Comparison of ENCODE assay signal across 2 cellular contexts in the genomic region with DNA sequence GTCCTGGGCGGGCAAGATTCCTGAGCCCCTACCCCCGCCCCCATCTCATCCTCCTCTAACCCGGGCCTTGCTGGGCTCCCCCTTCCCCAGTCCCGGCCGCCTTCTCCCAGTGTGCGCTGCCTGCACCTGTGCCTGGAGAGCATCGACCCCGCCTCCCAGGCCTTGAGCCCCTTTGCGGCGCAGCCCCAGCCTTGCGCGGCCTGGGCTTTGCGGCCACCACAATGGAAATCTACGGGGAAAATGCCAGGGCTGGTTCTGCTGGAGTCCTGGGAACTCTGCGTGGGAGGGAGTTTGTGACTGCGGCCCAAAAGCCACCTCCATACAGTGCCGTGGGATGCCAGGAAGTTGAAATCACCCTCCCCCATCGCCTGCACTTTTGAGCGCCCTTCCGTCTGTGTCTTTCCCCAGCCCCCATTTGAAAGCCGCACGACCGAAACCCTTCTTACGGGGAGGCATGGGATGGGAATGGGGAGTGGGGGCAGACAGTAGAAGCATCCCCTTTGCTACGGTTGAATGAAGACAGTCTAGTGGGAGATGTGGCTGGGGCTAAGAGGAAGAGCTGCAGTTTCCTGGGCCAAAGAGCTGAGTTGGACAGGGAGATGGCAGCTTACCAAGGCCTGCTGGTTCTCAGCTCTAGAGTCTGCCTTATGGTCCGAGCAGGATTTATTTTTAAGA.
TF ChIP-seq lines count a peak whose summit lies in the region.

No MANE protein-coding gene starts in this region.

TF ChIP-seq in H1, 55 proteins besides CTCF, POLR2A, EP300 and RAD21:
- TF ChIP-seq CEBPB (IDR thresholded peaks at IDR 0.05; ENCODE audit: low read depth, low read length) (no peak), CTBP2 (IDR thresholded peaks at IDR 0.05; ENCODE audit: borderline replicate concordance, insufficient read depth, insufficient read length, low read length) (no peak), CHD1 (IDR thresholded peaks at IDR 0.05; ENCODE audit: low read depth, low read length) (no peak), SAP30 (IDR thresholded peaks at IDR 0.05; ENCODE audit: insufficient read depth, insufficient replicate concordance, low read length) (no peak), CHD2 (IDR thresholded peaks at IDR 0.05; ENCODE audit: low read length) (no peak; the same call in 1 of the 2 replicates), YY1 (IDR thresholded peaks at IDR 0.05; ENCODE audit: low read depth, low read length) (peak; percentile 45; the same call in 1 of the 2 replicates), TAF7 (optimal IDR thresholded peaks at IDR 0.05; ENCODE audit: borderline replicate concordance, low read depth, low read length) (peak; percentile 70), TAF1 (IDR thresholded peaks at IDR 0.05; ENCODE audit: low read depth, low read length) (peak; percentile 69), ASH2L (IDR thresholded peaks at IDR 0.05; ENCODE audit: low read length) (peak; percentile 90), CREB1 (IDR thresholded peaks at IDR 0.05) (peak; percentile 27; the same call in 1 of the 2 replicates), CBX5 (IDR thresholded peaks at IDR 0.05; ENCODE audit: low read depth, low read length) (no peak), CBX8 (IDR thresholded peaks at IDR 0.05; ENCODE audit: borderline replicate concordance, low read depth, low read length) (no peak), TEAD4 (IDR thresholded peaks at IDR 0.05; ENCODE audit: low read depth, low read length) (peak; percentile 40; the same call in 1 of the 2 replicates), TBP (IDR thresholded peaks at IDR 0.05; ENCODE audit: low read depth, low read length) (peak; percentile 62), KDM4A (IDR thresholded peaks at IDR 0.05; ENCODE audit: low read depth, low read length, severe bottlenecking) (peak; percentile 24), BACH1 (IDR thresholded peaks at IDR 0.05; ENCODE audit: low read length) (0 out of 2 replicates have a peak, but pooled peaks have one; percentile 8), RFX5 (IDR thresholded peaks at IDR 0.05; ENCODE audit: borderline replicate concordance, low read depth, low read length) (no peak), TCF12 (IDR thresholded peaks at IDR 0.05; ENCODE audit: low read depth, low read length) (peak; percentile 85; the same call in 1 of the 2 replicates), PHF8 (conservative IDR thresholded peaks at IDR 0.05; ENCODE audit: low read depth, low read length) (peak; percentile 25; the same call in 1 of the 2 replicates), RBBP5 (IDR thresholded peaks at IDR 0.05; ENCODE audit: borderline replicate concordance, low read depth, low read length) (peak; percentile 82; the same call in 1 of the 2 replicates), SIN3A (conservative IDR thresholded peaks at IDR 0.05 in 1 of 2, IDR thresholded peaks at IDR 0.05 in 1 of 2; ENCODE audit: low read depth in 1 of 2, low read length in 2 of 2) (peak in 1 of 2 experiments; percentile 55; a peak in 1 of 4 replicates)
- TF ChIP-seq, protein P1, sequence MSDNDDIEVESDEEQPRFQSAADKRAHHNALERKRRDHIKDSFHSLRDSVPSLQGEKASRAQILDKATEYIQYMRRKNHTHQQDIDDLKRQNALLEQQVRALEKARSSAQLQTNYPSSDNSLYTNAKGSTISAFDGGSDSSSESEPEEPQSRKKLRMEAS (IDR thresholded peaks at IDR 0.05), result peak; percentile 58
- TF ChIP-seq, protein P2, sequence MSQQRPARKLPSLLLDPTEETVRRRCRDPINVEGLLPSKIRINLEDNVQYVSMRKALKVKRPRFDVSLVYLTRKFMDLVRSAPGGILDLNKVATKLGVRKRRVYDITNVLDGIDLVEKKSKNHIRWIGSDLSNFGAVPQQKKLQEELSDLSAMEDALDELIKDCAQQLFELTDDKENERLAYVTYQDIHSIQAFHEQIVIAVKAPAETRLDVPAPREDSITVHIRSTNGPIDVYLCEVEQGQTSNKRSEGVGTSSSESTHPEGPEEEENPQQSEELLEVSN (IDR thresholded peaks at IDR 0.05), result peak; percentile 2; the same call in 1 of the 2 replicates

TF ChIP-seq in neural cell, 6 proteins besides CTCF, POLR2A, EP300 and RAD21:
- TF ChIP-seq EZH2 (IDR thresholded peaks at IDR 0.05; ENCODE audit: borderline replicate concordance, insufficient read depth, low read length, poor library complexity, severe bottlenecking), result peak; percentile 22
- TF ChIP-seq SMC3 (conservative IDR thresholded peaks at IDR 0.05; ENCODE audit: poor library complexity), result no peak
